ENCODE assay signal across 9 cellular contexts in genomic region chr15:78004919-78005634, GRCh38.
DNase-seq lines count a peak whose midpoint lies in the region; ATAC-seq and TF ChIP-seq lines count a peak whose summit lies in the region.
"Had no signal": no experiment of that assay in that cellular context is flagged by ENCODE, and none has a peak within 500 bp of the region (broad histone marks: within the 10 kb centered on the region; RNA-seq: fewer than 3 reads in every experiment).

No MANE protein-coding gene starts in this region.

- no peak for DNase-seq in CD8-positive, alpha-beta T cell
- peak; percentile 80 for DNase-seq in NCI-H2196 treated with DMSO at 0.1 percent for 48 hours (lab: John Stamatoyannopoulos, UW; ENCODE audit: unreplicated experiment)
- peak; percentile 47 to 79 for DNase-seq in dermis microvascular lymphatic vessel endothelial cell (ENCODE audit: low read depth in 2 of 2)
- peak; percentile 82 for DNase-seq in mucosa of gallbladder (ENCODE audit: low spot score)
- no peak for DNase-seq in immature natural killer cell
- no peak for DNase-seq in SIG-M5 treated with dmso at 0.1 percent for 504 hours (lab: John Stamatoyannopoulos, UW; ENCODE audit: unreplicated experiment)
- DNase-seq: activated naive CD8-positive, alpha-beta T cell treated with anti-CD3 and anti-CD28 coated beads, Interleukin-2, amount 10 ng/mL, durations not matched to agents 7 days and 5 days had no signal

- H3K36me3 ChIP-seq in CD8-positive, alpha-beta T cell (ENCODE audit: insufficient read depth, low read length): peaks cover 36% of the 10 kb centered on the region

- H3K4me1 ChIP-seq in CD8-positive, alpha-beta T cell (ENCODE audit: insufficient read depth, low read length): no peaks in the 10 kb centered on the region

- no peaks in the 10 kb centered on the region for H3K27me3 Mint-ChIP-seq in CD8-positive, alpha-beta T cell (ENCODE audit: low read depth)
- H3K27me3 Mint-ChIP-seq in immature natural killer cell (ENCODE audit: low read depth in 3 of 3): peaks cover 0 to 5% (median 0%) of the 10 kb centered on the region in 3 donors
- H3K27me3 Mint-ChIP-seq: activated naive CD8-positive, alpha-beta T cell treated with anti-CD3 and anti-CD28 coated beads, Interleukin-2, amount 10 ng/mL, durations not matched to agents 7 days and 5 days had no signal

- peak overlapping the region; percentile 32 for H3K27ac Mint-ChIP-seq in CD8-positive, alpha-beta T cell
- H3K27ac Mint-ChIP-seq in immature natural killer cell: no peak overlapping the region
- H3K27ac Mint-ChIP-seq: activated naive CD8-positive, alpha-beta T cell treated with anti-CD3 and anti-CD28 coated beads, Interleukin-2, amount 10 ng/mL, durations not matched to agents 7 days and 5 days had no signal

- H3K4me1 Mint-ChIP-seq in CD8-positive, alpha-beta T cell (ENCODE audit: low read depth): peaks cover 8% of the 10 kb centered on the region
- peaks cover 2 to 7% of the 10 kb centered on the region in 2 donors for H3K4me1 Mint-ChIP-seq in immature natural killer cell

- CTCF ChIA-PET in CD8-positive, alpha-beta T cell (lab: Charles Lee): interaction anchor here (1.0 to 6.5 kb wide), 4 partner anchors 38 to 191 kb away, joined by 3 to 39 read pairs (median 4); no protein-coding TSS in a partner anchor

- intact Hi-C loops in CD8-positive, alpha-beta T cell (cut with DNase I, micrococcal nuclease): no loop called here

- no peak for TF ChIP-seq CTCF in CD8-positive, alpha-beta T cell (IDR thresholded peaks at IDR 0.05)

- no peak overlapping the region for H3K27ac ChIP-seq in CD8-positive, alpha-beta T cell (ENCODE audit: low read depth, low read length)

- POLR2A ChIA-PET in CD8-positive, alpha-beta T cell (lab: Charles Lee): no interaction called here

- no peaks in the 10 kb centered on the region for H3K27me3 ChIP-seq in CD8-positive, alpha-beta T cell (ENCODE audit: insufficient read depth, low read length)

- ATAC-seq in CD8-positive, alpha-beta T cell: no peak
- no peak for ATAC-seq in HG03354 (IDR thresholded peaks at IDR 0.05; ENCODE audit: poor library complexity, severe bottlenecking, unreplicated experiment)
- no peak for ATAC-seq in GM18498 (IDR thresholded peaks at IDR 0.05; ENCODE audit: unreplicated experiment)

- H3K4me3 Mint-ChIP-seq in CD8-positive, alpha-beta T cell: no peak overlapping the region
- H3K4me3 Mint-ChIP-seq in immature natural killer cell: no peak overlapping the region
- H3K4me3 Mint-ChIP-seq: activated naive CD8-positive, alpha-beta T cell treated with anti-CD3 and anti-CD28 coated beads, Interleukin-2, amount 10 ng/mL, durations not matched to agents 7 days and 5 days had no signal

- no peaks in the 10 kb centered on the region for H3K9me3 ChIP-seq in CD8-positive, alpha-beta T cell (ENCODE audit: low read length)

- no peaks in the 10 kb centered on the region for H3K9me3 Mint-ChIP-seq in CD8-positive, alpha-beta T cell
- no peaks in the 10 kb centered on the region for H3K9me3 Mint-ChIP-seq in immature natural killer cell
- H3K9me3 Mint-ChIP-seq: activated naive CD8-positive, alpha-beta T cell treated with anti-CD3 and anti-CD28 coated beads, Interleukin-2, amount 10 ng/mL, durations not matched to agents 7 days and 5 days had no signal

- peaks cover 93% of the 10 kb centered on the region for H3K36me3 Mint-ChIP-seq in CD8-positive, alpha-beta T cell
- peaks cover 13 to 47% (median 28%) of the 10 kb centered on the region in 3 donors for H3K36me3 Mint-ChIP-seq in immature natural killer cell

- no peak overlapping the region for H3K4me3 ChIP-seq in CD8-positive, alpha-beta T cell (ENCODE audit: low read depth, low read length)

Comparison
In these comparisons a context has a peak if more than half of its experiments do, and no peak if none do; other contexts are left out.
1. DNase-seq: peak in NCI-H2196 treated with DMSO at 0.1 percent for 48 hours (single experiment), dermis microvascular lymphatic vessel endothelial cell (2 of 2) and mucosa of gallbladder (single experiment); none in CD8-positive, alpha-beta T cell (0 of 7), immature natural killer cell (0 of 3) and SIG-M5 treated with dmso at 0.1 percent for 504 hours (single experiment).